ENCODE assay signal across 11 cellular contexts in genomic region chr4:101807351-101807750, GRCh38. TPM values are rescaled to one million over a fixed set of nuclear protein-coding genes. Genes with fewer than 3 reads are reported as not detected.
DNase-seq lines count a peak whose midpoint lies in the region; ATAC-seq and TF ChIP-seq lines count a peak whose summit lies in the region.
"Had no signal": no experiment of that assay in that cellular context is flagged by ENCODE, and none has a peak within 500 bp of the region (broad histone marks: within the 10 kb centered on the region; RNA-seq: fewer than 3 reads in every experiment).

No MANE protein-coding gene starts in this region.

- DNase-seq in spleen (no peak), mesenteric fat pad (ENCODE audit: low spot score) (no peak), DMS153 (lab: John Stamatoyannopoulos, UW) (no peak), NCI-H2081 (lab: John Stamatoyannopoulos, UW) (no peak), NCI-H526 (lab: John Stamatoyannopoulos, UW) (no peak)
- DNase-seq: NCI-H2081 treated with DMSO at 0.1 percent for 48 hours had no signal

- no peaks in the 10 kb centered on the region for H3K36me3 ChIP-seq in spleen

- TF ChIP-seq POLR2A in spleen (IDR thresholded peaks at IDR 0.05): no peak

- H3K4me3 ChIP-seq in spleen: peak overlapping the region in 2 of 8 donors; percentile 0 to 14

- peaks cover under 1 to 62% (median 6%) of the 10 kb centered on the region in 6 donors for H3K4me1 ChIP-seq in spleen

- TF ChIP-seq CTCF in spleen (IDR thresholded peaks at IDR 0.05 in 8 of 11, conservative IDR thresholded peaks at IDR 0.05 in 3 of 11): no peak

- H3K27me3 ChIP-seq in spleen (replicated peaks in 1 of 7): no peaks in the 10 kb centered on the region

- WGBS in spleen, 5 donors: 49 to 64% (median 58%) methylated on average over 2 of the region's 2 CpGs

- ATAC-seq in GM19324 (IDR thresholded peaks at IDR 0.05; ENCODE audit: low FRiP score, unreplicated experiment): peak; percentile 35
- ATAC-seq in HG02840 (IDR thresholded peaks at IDR 0.05; ENCODE audit: low FRiP score, unreplicated experiment): peak; percentile 35
- ATAC-seq in HG03575 (IDR thresholded peaks at IDR 0.05; ENCODE audit: extremely low read depth, insufficient number of reproducible peaks, low FRiP score, unreplicated experiment): peak; percentile 7
- ATAC-seq: SK-N-SH treated with all-trans-retinoic acid at 6 μM for 48 hours had no signal

- intact Hi-C loops in spleen (cut with DNase I; ENCODE audit: low total_unique reads): no loop called here

- no peaks in the 10 kb centered on the region for H3K9me3 ChIP-seq in spleen

- H3K27ac ChIP-seq in spleen: peak overlapping the region in 7 of 8 donors; percentile 58 to 85 (median 74)
- H3K27ac ChIP-seq: HL-60 had no signal

RNA-seq across cellular contexts. Expression of gene BANK1, which starts 16.8 kb away (rescaled TPM):
- 100 to 1,000 TPM; 105 to 208 (median 133) TPM for total RNA-seq in spleen
- 100 to 1,000 TPM; 121 to 194 (median 155) TPM for polyA plus RNA-seq in spleen
- total RNA-seq in mesenteric fat pad: 11.6 TPM
